1 cellular context compared by ENCODE assay signal in genomic region chr7:108535257-108535656, GRCh38.
TF ChIP-seq lines count a peak whose summit lies in the region.

No MANE protein-coding gene starts in this region.

TF ChIP-seq in K562, 482 proteins besides CTCF, POLR2A, EP300 and RAD21 (continued from another document and continues in another):
- no peak for TF ChIP-seq ELK3 (CRISPR knock-in tag; IDR thresholded peaks at IDR 0.05)
- no peak for TF ChIP-seq EGR1 (conservative IDR thresholded peaks at IDR 0.05)
- no peak for TF ChIP-seq RBM39 (optimal IDR thresholded peaks at IDR 0.05; ENCODE audit: low read depth, low read length)
- peak in 1 of 2 experiments; percentile 28; a peak in 1 of 4 replicates for TF ChIP-seq ZNF639 (CRISPR knock-in tag; conservative IDR thresholded peaks at IDR 0.05 in 1 of 2, IDR thresholded peaks at IDR 0.05 in 1 of 2)
- TF ChIP-seq MBD2 (IDR thresholded peaks at IDR 0.05; ENCODE audit: borderline replicate concordance, low read depth), result no peak
- no peak for TF ChIP-seq SIN3B (IDR thresholded peaks at IDR 0.05; ENCODE audit: low read depth)
- peak; percentile 46; the same call in 1 of the 2 replicates for TF ChIP-seq CBFA2T2 (conservative IDR thresholded peaks at IDR 0.05)
- TF ChIP-seq ZNF324 (CRISPR knock-in tag; IDR thresholded peaks at IDR 0.05), result no peak
- no peak for TF ChIP-seq XRCC3 (IDR thresholded peaks at IDR 0.05)
- TF ChIP-seq ELF2 (CRISPR knock-in tag; IDR thresholded peaks at IDR 0.05), result no peak
- TF ChIP-seq MAFF (IDR thresholded peaks at IDR 0.05; ENCODE audit: low read length), result no peak
- TF ChIP-seq ETS1 (conservative IDR thresholded peaks at IDR 0.05; ENCODE audit: control insufficient read depth, low read depth, low read length), result no peak
- TF ChIP-seq SRF (CRISPR knock-in tag; IDR thresholded peaks at IDR 0.05), result no peak
- no peak for TF ChIP-seq MYNN (IDR thresholded peaks at IDR 0.05)
- no peak for TF ChIP-seq MYNN (CRISPR knock-in tag; IDR thresholded peaks at IDR 0.05)
- no peak for TF ChIP-seq MCM2 (IDR thresholded peaks at IDR 0.05; ENCODE audit: low read depth)
- 0 out of 2 replicates have a peak, but pooled peaks have one; percentile 20 for TF ChIP-seq EHMT2 (IDR thresholded peaks at IDR 0.05)
- no peak for TF ChIP-seq NEUROD1 (IDR thresholded peaks at IDR 0.05; ENCODE audit: borderline replicate concordance, low read depth, low read length, partially characterized antibody)
- TF ChIP-seq NRF1 (conservative IDR thresholded peaks at IDR 0.05 in 1 of 2, IDR thresholded peaks at IDR 0.05 in 1 of 2), result no peak
- TF ChIP-seq ZNF583 (CRISPR knock-in tag; IDR thresholded peaks at IDR 0.05), result no peak
- no peak for TF ChIP-seq FOXK2 (conservative IDR thresholded peaks at IDR 0.05 in 1 of 2, IDR thresholded peaks at IDR 0.05 in 1 of 2; ENCODE audit: low read depth in 2 of 2)
- TF ChIP-seq TCF15 (CRISPR knock-in tag; IDR thresholded peaks at IDR 0.05), result no peak
- no peak for TF ChIP-seq SETDB1 (IDR thresholded peaks at IDR 0.05; ENCODE audit: low read length)
- TF ChIP-seq ZNF449 (CRISPR knock-in tag; IDR thresholded peaks at IDR 0.05), result no peak
- no peak for TF ChIP-seq MAX (CRISPR knock-in tag; IDR thresholded peaks at IDR 0.05)
- TF ChIP-seq ZNF384 (IDR thresholded peaks at IDR 0.05; ENCODE audit: low read depth, low read length), result no peak
- TF ChIP-seq GMEB1 (CRISPR knock-in tag; IDR thresholded peaks at IDR 0.05), result no peak
- no peak for TF ChIP-seq ZNF124 (CRISPR knock-in tag; IDR thresholded peaks at IDR 0.05)
- peak; percentile 70; the same call in 1 of the 2 replicates for TF ChIP-seq L3MBTL2 (IDR thresholded peaks at IDR 0.05)
- peak in 1 of 3 experiments; percentile 25; a peak in 1 of 6 replicates for TF ChIP-seq ZBTB11 (CRISPR knock-in tag; IDR thresholded peaks at IDR 0.05)
- no peak for TF ChIP-seq THRB (CRISPR knock-in tag; conservative IDR thresholded peaks at IDR 0.05)
- TF ChIP-seq RNF219 (CRISPR knock-in tag; IDR thresholded peaks at IDR 0.05), result no peak
- TF ChIP-seq COPS2 (conservative IDR thresholded peaks at IDR 0.05), result no peak
- TF ChIP-seq TEAD1 (CRISPR knock-in tag; IDR thresholded peaks at IDR 0.05), result no peak
- TF ChIP-seq ZNF766 (CRISPR knock-in tag; conservative IDR thresholded peaks at IDR 0.05), result peak; percentile 98
- TF ChIP-seq BRF1 (IDR thresholded peaks at IDR 0.05; ENCODE audit: borderline replicate concordance, extremely low read depth, insufficient read length), result no peak
- TF ChIP-seq ATF3 (IDR thresholded peaks at IDR 0.05), result no peak
- no peak for TF ChIP-seq ATF3 (CRISPR knock-in tag; conservative IDR thresholded peaks at IDR 0.05)
- TF ChIP-seq CBX3 (IDR thresholded peaks at IDR 0.05; ENCODE audit: borderline replicate concordance in 1 of 2, low read length in 2 of 2), result peak in 1 of 2 experiments; percentile 32; a peak in 1 of 3 replicates
- no peak for TF ChIP-seq MTF1 (CRISPR knock-in tag; IDR thresholded peaks at IDR 0.05; ENCODE audit: borderline replicate concordance)
- no peak for TF ChIP-seq NUFIP1 (IDR thresholded peaks at IDR 0.05; ENCODE audit: partially characterized antibody)
- TF ChIP-seq TCF7 (IDR thresholded peaks at IDR 0.05; ENCODE audit: borderline replicate concordance), result no peak
- TF ChIP-seq POLR3G (IDR thresholded peaks at IDR 0.05; ENCODE audit: extremely low read depth, insufficient read length, insufficient replicate concordance), result no peak
- no peak for TF ChIP-seq MEIS2 (IDR thresholded peaks at IDR 0.05; ENCODE audit: partially characterized antibody)
- TF ChIP-seq ZMIZ1 (IDR thresholded peaks at IDR 0.05; ENCODE audit: low read depth in 2 of 2, low read length in 2 of 2), result no peak
